In the genomic region with DNA sequence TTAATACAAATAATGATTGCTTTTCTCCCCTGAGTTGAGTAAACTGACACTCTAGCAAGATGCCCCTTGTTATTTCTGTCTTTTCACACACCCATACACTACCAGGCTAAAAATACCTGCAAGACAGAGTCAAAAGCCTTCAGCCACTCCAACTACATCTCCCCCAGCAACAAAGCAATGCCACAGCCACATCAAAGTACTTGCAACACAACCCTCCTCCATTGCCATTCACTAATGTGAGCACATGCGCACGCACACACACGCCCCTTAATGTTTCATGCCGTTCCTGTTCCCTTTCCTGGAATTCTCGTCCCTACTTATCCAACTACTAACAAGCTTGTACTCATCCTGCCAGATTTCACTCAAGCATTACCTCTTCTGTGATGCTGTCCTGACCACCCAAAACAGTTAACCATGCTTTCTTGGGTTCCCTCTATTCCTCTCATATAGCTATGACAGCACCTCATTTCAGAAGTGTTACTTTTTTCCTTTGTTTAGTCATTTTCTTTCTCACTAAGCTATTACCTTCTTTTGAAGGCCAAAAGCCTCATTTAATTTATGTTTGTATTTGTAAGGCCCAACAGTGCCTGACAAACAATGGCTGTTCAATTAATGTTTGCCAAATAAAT, we compare ENCODE assay signal across 19 cellular contexts. TPM values are rescaled to one million over a fixed set of nuclear protein-coding genes. Genes with fewer than 3 reads are reported as not detected.
DNase-seq lines count a peak whose midpoint lies in the region; ATAC-seq and TF ChIP-seq lines count a peak whose summit lies in the region.
"Had no signal": no experiment of that assay in that cellular context is flagged by ENCODE, and none has a peak within 500 bp of the region (broad histone marks: within the 10 kb centered on the region; RNA-seq: fewer than 3 reads in every experiment).

No MANE protein-coding gene starts in this region.

- no peak overlapping the region for H3K4me3 ChIP-seq in stomach
- H3K4me3 ChIP-seq: ovary, tibial nerve had no signal

- no peaks in the 10 kb centered on the region for H3K27me3 Mint-ChIP-seq in activated CD4-positive, alpha-beta T cell treated with anti-CD3 and anti-CD28 coated beads, Interleukin-2, amount 10 ng/mL, durations not matched to agents 24 days and 14 days
- H3K27me3 Mint-ChIP-seq in nephron progenitor cell (ENCODE audit: low read depth, poor library complexity) = peaks cover 3% of the 10 kb centered on the region

- H3K27me3 ChIP-seq in foreskin keratinocyte = no peaks in the 10 kb centered on the region
- no peaks in the 10 kb centered on the region for H3K27me3 ChIP-seq in stomach
- H3K27me3 ChIP-seq: BE2C, ovary, tibial nerve had no signal

- ATAC-seq in foreskin keratinocyte (no peak), GM19328 (IDR thresholded peaks at IDR 0.05; ENCODE audit: unreplicated experiment) (no peak)
- ATAC-seq: HepG2, WTC11 had no signal

- peak overlapping the region; percentile 0 for H3K27ac Mint-ChIP-seq in activated CD4-positive, alpha-beta T cell treated with anti-CD3 and anti-CD28 coated beads, Interleukin-2, amount 10 ng/mL, durations not matched to agents 24 days and 14 days
- H3K27ac Mint-ChIP-seq in nephron progenitor cell = peak overlapping the region; percentile 44
- H3K27ac Mint-ChIP-seq: WTC11 had no signal

- intact Hi-C loops in activated CD4-positive, alpha-beta T cell treated with anti-CD3 and anti-CD28 coated beads, Interleukin-2, amount 10 ng/mL, durations not matched to agents 24 days and 14 days (cut with micrococcal nuclease) = no loop called here
- intact Hi-C loops in stomach (cut with DNase I; ENCODE audit: low total_unique reads) = no loop called here

- peaks cover 6% of the 10 kb centered on the region for H3K4me1 Mint-ChIP-seq in activated CD4-positive, alpha-beta T cell treated with anti-CD3 and anti-CD28 coated beads, Interleukin-2, amount 10 ng/mL, durations not matched to agents 24 days and 14 days
- no peaks in the 10 kb centered on the region for H3K4me1 Mint-ChIP-seq in nephron progenitor cell
- H3K4me1 Mint-ChIP-seq: WTC11 had no signal

- no peak overlapping the region for H3K4me3 Mint-ChIP-seq in activated CD4-positive, alpha-beta T cell treated with anti-CD3 and anti-CD28 coated beads, Interleukin-2, amount 10 ng/mL, durations not matched to agents 24 days and 14 days
- H3K4me3 Mint-ChIP-seq in nephron progenitor cell = no peak overlapping the region
- H3K4me3 Mint-ChIP-seq: WTC11 had no signal

- WGBS in stomach, 5 donors = 81 to 89% (median 86%) methylated on average over 5 of the region's 5 CpGs

- H3K27ac ChIP-seq in foreskin keratinocyte (no peak overlapping the region), stomach (no peak overlapping the region)
- H3K27ac ChIP-seq: ovary, tibial nerve had no signal

- no peak for TF ChIP-seq CTCF in foreskin keratinocyte (conservative IDR thresholded peaks at IDR 0.05)
- no peak for TF ChIP-seq CTCF in nephron progenitor cell (IDR thresholded peaks at IDR 0.05)
- TF ChIP-seq CTCF in stomach (IDR thresholded peaks at IDR 0.05) = no peak

- peaks cover 0 to 19% (median 11%) of the 10 kb centered on the region in 4 donors for H3K36me3 ChIP-seq in stomach
- H3K36me3 ChIP-seq: BE2C, ovary had no signal

- H3K36me3 Mint-ChIP-seq in activated CD4-positive, alpha-beta T cell treated with anti-CD3 and anti-CD28 coated beads, Interleukin-2, amount 10 ng/mL, durations not matched to agents 24 days and 14 days (ENCODE audit: low read depth) = peaks cover 24% of the 10 kb centered on the region
- H3K36me3 Mint-ChIP-seq in nephron progenitor cell (ENCODE audit: low read depth) = peaks cover 38% of the 10 kb centered on the region

- DNase-seq in activated CD4-positive, alpha-beta T cell treated with anti-CD3 and anti-CD28 coated beads, Interleukin-2, amount 10 ng/mL, durations not matched to agents 24 days and 14 days = peak; percentile 64
- DNase-seq in activated CD4-positive, alpha-beta T cell treated with anti-CD3 and anti-CD28 coated beads for 1 hour = no peak
- DNase-seq in SW480 (ENCODE audit: low spot score) (peak; percentile 90), foreskin keratinocyte (peak; percentile 31 to 64), nephron progenitor cell (no peak), stomach (no peak), NCI-H1048 (lab: John Stamatoyannopoulos, UW) (no peak)
- DNase-seq: 8988T, BE2C, MV-4-11, NCI-H2029 treated with DMSO at 0.1 percent for 48 hours, NCI-H510A treated with DMSO at 0.1 percent for 48 hours, ovary, SHP77, small intestine had no signal

- H3K4me1 ChIP-seq in foreskin keratinocyte (no peaks in the 10 kb centered on the region), stomach (peaks cover 0 to 8% (median 4%) of the 10 kb centered on the region in 4 donors)
- H3K4me1 ChIP-seq: BE2C, tibial nerve had no signal

- no peak for TF ChIP-seq POLR2A in stomach (IDR thresholded peaks at IDR 0.05)

- no peaks in the 10 kb centered on the region for H3K9me3 ChIP-seq in stomach
- H3K9me3 ChIP-seq: BE2C, ovary, tibial nerve had no signal

- no peaks in the 10 kb centered on the region for H3K9me3 Mint-ChIP-seq in activated CD4-positive, alpha-beta T cell treated with anti-CD3 and anti-CD28 coated beads, Interleukin-2, amount 10 ng/mL, durations not matched to agents 24 days and 14 days
- H3K9me3 Mint-ChIP-seq in nephron progenitor cell = peaks cover 23% of the 10 kb centered on the region

- no peak for TF ChIP-seq EP300 in stomach (IDR thresholded peaks at IDR 0.05)

RNA-seq across cellular contexts. Expression of a gene that starts 29.6 kb away (rescaled TPM):
- 30.9 and 34.3 TPM in 2 replicates for total RNA-seq in activated CD4-positive, alpha-beta T cell treated with anti-CD3 and anti-CD28 coated beads, Interleukin-2, amount 10 ng/mL, durations not matched to agents 24 days and 14 days
- total RNA-seq in foreskin keratinocyte (15.4 and 17.4 TPM in 2 replicates), stomach (10 to 100 TPM; 13.9 to 53.6 (median 34.4) TPM)
- polyA plus RNA-seq in foreskin keratinocyte (7.6 and 9.7 TPM in 2 replicates), stomach (10 to 100 TPM; 10.1 to 15.7 (median 11.9) TPM)

RNA-seq across cellular contexts. Expression of a gene that starts 57.8 kb away (rescaled TPM):
- total RNA-seq in activated CD4-positive, alpha-beta T cell treated with anti-CD3 and anti-CD28 coated beads, Interleukin-2, amount 10 ng/mL, durations not matched to agents 24 days and 14 days = 74.6 and 77.1 TPM in 2 replicates
- total RNA-seq in foreskin keratinocyte (78.2 and 91.7 TPM in 2 replicates), stomach (10 to 100 TPM in 4 of 5 donors, 1 to 10 TPM in 1; 2.9 to 59.8 (median 21.4) TPM)
- polyA plus RNA-seq in foreskin keratinocyte (56.5 and 72.8 TPM in 2 replicates), stomach (10 to 100 TPM; 20.3 to 37.7 (median 31.8) TPM)

Comparison
In these comparisons a context has a peak if more than half of its experiments do, and no peak if none do; other contexts are left out.
1. DNase-seq: peak in activated CD4-positive, alpha-beta T cell treated with anti-CD3 and anti-CD28 coated beads, Interleukin-2, amount 10 ng/mL, durations not matched to agents 24 days and 14 days (single experiment), SW480 (single experiment) and foreskin keratinocyte (2 of 2); none in activated CD4-positive, alpha-beta T cell treated with anti-CD3 and anti-CD28 coated beads for 1 hour (single experiment), nephron progenitor cell (single experiment), stomach (single experiment) and NCI-H1048 (single experiment).